ENCODE assay signal across 34 cellular contexts in genomic region chr2:140552634-140553033, GRCh38.
"Had no signal": no experiment of that assay in that cellular context is flagged by ENCODE, and none has a peak within 500 bp of the region (broad histone marks: within the 10 kb centered on the region; RNA-seq: fewer than 3 reads in every experiment).

No MANE protein-coding gene starts in this region.

- H3K27me3 ChIP-seq: MG63 had no signal

- H3K9me3 ChIP-seq: MG63 had no signal

- H3K27ac ChIP-seq: KMS-11 had no signal

- H3K4me3 ChIP-seq: MG63 had no signal

- H3K4me2 ChIP-seq: KMS-11 had no signal

- DNase-seq: Karpas-422, Kasumi-1, MG63, MM.1S, MV-4-11, NCI-H1048, NCI-H1092, NCI-H1092 treated with DMSO at 0.1 percent for 48 hours, NCI-H1105, NCI-H1105 treated with DMSO at 0.1 percent for 48 hours, NCI-H1417, NCI-H1417 treated with DMSO at 0.1 percent for 48 hours, NCI-H1436, NCI-H1436 treated with DMSO at 0.1 percent for 48 hours, NCI-H146, NCI-H1694, NCI-H1694 treated with DMSO at 0.1 percent for 48 hours, NCI-H187, NCI-H187 treated with DMSO at 0.1 percent for 48 hours, NCI-H1930, NCI-H2029, NCI-H2029 treated with DMSO at 0.1 percent for 48 hours, NCI-H2081, NCI-H2081 treated with DMSO at 0.1 percent for 48 hours, NCI-H2107, NCI-H2171, NCI-H2171 treated with DMSO at 0.1 percent for 48 hours, NCI-H2227 treated with DMSO at 0.1 percent for 48 hours, NCI-H226, NCI-H345, NCI-H446, NCI-H446 treated with DMSO at 0.1 percent for 48 hours, NCI-H510A had no signal

- H3K9ac ChIP-seq: KMS-11 had no signal

- H3K36me3 ChIP-seq: MG63 had no signal
